8 cellular contexts compared by ENCODE assay signal in the genomic region with DNA sequence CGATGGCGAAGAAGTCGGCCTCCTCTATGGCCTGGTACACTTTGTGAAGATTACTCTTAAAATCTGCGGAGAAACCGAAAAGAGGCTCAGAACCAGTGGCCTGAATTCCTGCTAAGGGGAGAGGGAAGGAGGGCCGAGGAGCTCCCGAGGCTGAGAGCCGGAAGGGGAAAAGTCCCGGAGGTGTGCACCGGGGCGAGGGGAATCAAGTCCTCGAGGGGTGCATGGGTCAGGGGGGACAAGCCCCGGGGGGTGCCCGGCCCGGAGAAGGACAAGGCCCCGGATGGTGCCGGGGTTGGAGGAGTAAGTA. TPM values are rescaled to one million over a fixed set of nuclear protein-coding genes. Genes with fewer than 3 reads are reported as not detected.
DNase-seq lines count a peak whose midpoint lies in the region; ATAC-seq, FAIRE-seq and TF ChIP-seq lines count a peak whose summit lies in the region.

No MANE protein-coding gene starts in this region.

- H3K4me3 ChIP-seq in ascending aorta (peak overlapping the region; percentile 77 to 83), HepG2 (replicated peaks in 1 of 3; ENCODE audit: insufficient read depth in 1 of 3, low read depth in 2 of 3, low read length in 3 of 3) (peak overlapping the region; percentile 85 to 99 (median 94)), tibial artery (peak overlapping the region; percentile 79 to 89)

- intact Hi-C loops in activated CD4-positive, alpha-beta T cell treated with anti-CD3 and anti-CD28 coated beads for 36 hours (cut with DNase I, micrococcal nuclease), result no loop called here
- intact Hi-C loops in ascending aorta (cut with DNase I) (no loop called here), HepG2 (cut with micrococcal nuclease; ENCODE audit: unreplicated experiment) (no loop called here), tibial artery (cut with DNase I; ENCODE audit: low total_unique reads) (loop anchor here (10.0 kb wide), 1 partner anchor 325 kb away; no protein-coding TSS in a partner anchor)

- H3K27ac ChIP-seq in ascending aorta, result peak overlapping the region; percentile 88 to 94
- peak overlapping the region; percentile 77 for H3K27ac ChIP-seq in HepG2 (ENCODE audit: extremely low read length, insufficient read depth, low read length)
- peak overlapping the region; percentile 88 to 90 for H3K27ac ChIP-seq in tibial artery

- H3K27me3 ChIP-seq in ascending aorta (no peaks in the 10 kb centered on the region), HepG2 (ENCODE audit: control insufficient read depth in 1 of 2, insufficient read depth in 2 of 2, low read length in 2 of 2) (no peaks in the 10 kb centered on the region; a peak in 1 of 5 replicates), tibial artery (no peaks in the 10 kb centered on the region)

- H3K4me2 ChIP-seq in HepG2 (ENCODE audit: low read depth, low read length), result peak overlapping the region; percentile 80

- 1% methylated on average over 17 of the region's 17 CpGs for WGBS in HepG2 (ENCODE audit: low lambda C conversion rate)

- TF ChIP-seq CTCF in ascending aorta (IDR thresholded peaks at IDR 0.05) (no peak), HepG2 (CRISPR knock-in tag; IDR thresholded peaks at IDR 0.05) (no peak), tibial artery (IDR thresholded peaks at IDR 0.05) (no peak)

- peaks cover 27% of the 10 kb centered on the region for H3K36me3 Mint-ChIP-seq in activated CD4-positive, alpha-beta T cell treated with anti-CD3 and anti-CD28 coated beads for 36 hours (ENCODE audit: low read depth)

- H3K4me1 ChIP-seq in ascending aorta (peaks cover 7 to 13% of the 10 kb centered on the region in 2 donors), HepG2 (ENCODE audit: insufficient read depth, low read length) (peaks cover 51% of the 10 kb centered on the region), tibial artery (peaks cover 0 to 41% (median 22%) of the 10 kb centered on the region in 4 donors)

- peaks cover 0 to 35% of the 10 kb centered on the region in 2 donors for H3K36me3 ChIP-seq in ascending aorta
- peaks cover 10 to 31% of the 10 kb centered on the region in 2 experiments for H3K36me3 ChIP-seq in HepG2 (replicated peaks in 1 of 2; ENCODE audit: control insufficient read depth in 1 of 2, insufficient read depth in 2 of 2, low read length in 2 of 2)
- peaks cover 27 to 34% (median 28%) of the 10 kb centered on the region in 3 donors for H3K36me3 ChIP-seq in tibial artery

- DNase-seq in activated CD4-positive, alpha-beta T cell treated with anti-CD3 and anti-CD28 coated beads for 36 hours, result no peak
- DNase-seq in activated CD4-positive, alpha-beta T cell treated with anti-CD3 and anti-CD28 coated beads, Interleukin-2, amount 50 U/mL, for 48 hours, result no peak
- peak in 1 of 2 donors; percentile 66 for DNase-seq in ascending aorta (ENCODE audit: low spot score in 2 of 2)
- DNase-seq in HepG2 (ENCODE audit: low spot score), result no peak
- no peak for DNase-seq in tibial artery
- DNase-seq in NCI-H1092 (lab: John Stamatoyannopoulos, UW), result no peak

- CTCF ChIA-PET in activated CD4-positive, alpha-beta T cell treated with anti-CD3 and anti-CD28 coated beads for 36 hours (lab: Charles Lee), result no interaction called here
- CTCF ChIA-PET in HepG2 (lab: Yijun Ruan, JAX; ENCODE audit: low intra/inter-chr PET ratio, low total read pairs), result no interaction called here

- in situ Hi-C loops in HepG2 (cut with HindIII; ENCODE audit: extremely low pct_ligation_motif_present, low pct_unique_long_range_greater_than_20kb), result no loop called here

- peak overlapping the region; percentile 95 for H3K9ac ChIP-seq in HepG2 (ENCODE audit: insufficient read depth, low read depth, low read length)

- no peak for TF ChIP-seq EP300 in HepG2 (IDR thresholded peaks at IDR 0.05; ENCODE audit: low read depth in 2 of 2, low read length in 2 of 2)
- TF ChIP-seq EP300 in HepG2 (CRISPR knock-in tag; IDR thresholded peaks at IDR 0.05; ENCODE audit: borderline replicate concordance), result no peak

- no peak for ATAC-seq in activated CD4-positive, alpha-beta T cell treated with anti-CD3 and anti-CD28 coated beads for 36 hours
- ATAC-seq in HG03469 (IDR thresholded peaks at IDR 0.05; ENCODE audit: unreplicated experiment) (peak; percentile 4), HepG2 (peak; percentile 1), GM18868 (IDR thresholded peaks at IDR 0.05; ENCODE audit: unreplicated experiment) (no peak)

- H3K27me3 Mint-ChIP-seq in activated CD4-positive, alpha-beta T cell treated with anti-CD3 and anti-CD28 coated beads for 36 hours, result no peaks in the 10 kb centered on the region

- H3K4me1 Mint-ChIP-seq in activated CD4-positive, alpha-beta T cell treated with anti-CD3 and anti-CD28 coated beads for 36 hours, result peaks cover 33% of the 10 kb centered on the region

- H3K9me3 Mint-ChIP-seq in activated CD4-positive, alpha-beta T cell treated with anti-CD3 and anti-CD28 coated beads for 36 hours (ENCODE audit: low read depth), result no peaks in the 10 kb centered on the region

- peak overlapping the region; percentile 93 for H3K27ac Mint-ChIP-seq in activated CD4-positive, alpha-beta T cell treated with anti-CD3 and anti-CD28 coated beads for 36 hours

- H3K79me2 ChIP-seq in HepG2 (ENCODE audit: insufficient read depth, low read length), result peaks cover 36% of the 10 kb centered on the region

- FAIRE-seq in HepG2 (lab: Jason Lieb, UNC), result no peak

- no TSS peak for BruUV-seq in HepG2 (replicated peaks; lab: Mats Ljungman, UMichigan)

- peak overlapping the region; percentile 92 for H3K4me3 Mint-ChIP-seq in activated CD4-positive, alpha-beta T cell treated with anti-CD3 and anti-CD28 coated beads for 36 hours

- POLR2A ChIA-PET in activated CD4-positive, alpha-beta T cell treated with anti-CD3 and anti-CD28 coated beads for 36 hours (lab: Charles Lee), result no interaction called here
- POLR2A ChIA-PET in HepG2 (lab: Yijun Ruan, JAX), result interaction anchor here (0.7 to 1.5 kb wide), 12 partner anchors 9 to 710 kb away, joined by 3 to 5 read pairs (median 3); a partner anchor contains a TSS

- H2AFZ ChIP-seq in HepG2 (ENCODE audit: low read length), result no peak overlapping the region

- no peak for TF ChIP-seq POLR2A in HepG2 (IDR thresholded peaks at IDR 0.05; ENCODE audit: insufficient read depth in 1 of 2, low read depth in 2 of 2, low read length in 2 of 2)

- H3K9me3 ChIP-seq in ascending aorta, result no peaks in the 10 kb centered on the region
- no peaks in the 10 kb centered on the region for H3K9me3 ChIP-seq in HepG2 (ENCODE audit: low read length)
- no peaks in the 10 kb centered on the region for H3K9me3 ChIP-seq in tibial artery

- H4K20me1 ChIP-seq in HepG2 (ENCODE audit: insufficient read depth, low read length), result peaks cover 7% of the 10 kb centered on the region

- no peak for TF ChIP-seq RAD21 in HepG2 (CRISPR knock-in tag; IDR thresholded peaks at IDR 0.05)

RNA-seq across cellular contexts. Expression of a gene that starts 0.5 kb away (rescaled TPM):
- total RNA-seq in activated CD4-positive, alpha-beta T cell treated with anti-CD3 and anti-CD28 coated beads for 36 hours, result 10 to 100 TPM; 46.4 to 64.1 TPM
- total RNA-seq in ascending aorta (3.8 TPM), HepG2 (2016; rRNA removed; fragmentation: Illumina TruSeq; extraction: Trizol) (47.6 and 54.8 TPM in 2 replicates)
- total RNA-seq in HepG2 (2016; cell fraction: cytosol; rRNA removed; fragmentation: Illumina TruSeq; extraction: Trizol; ENCODE audit: low read depth), result 25.3 and 26.1 TPM in 2 replicates
- total RNA-seq in HepG2 (2016; cell fraction: insoluble cytoplasmic fraction; rRNA removed; fragmentation: Illumina TruSeq; extraction: Trizol), result 46.1 and 54.7 TPM in 2 replicates
- 22.1 and 23.9 TPM in 2 replicates for total RNA-seq in HepG2 (2016; cell fraction: membrane; rRNA removed; fragmentation: Illumina TruSeq; extraction: Trizol)
- 57.0 and 57.3 TPM in 2 replicates for total RNA-seq in HepG2 (2016; cell fraction: nucleus; rRNA removed; fragmentation: Illumina TruSeq; extraction: Trizol)
- 11.7 and 13.3 TPM in 2 replicates for polyA plus RNA-seq in HepG2 (2011; rRNA removed)
- 7.3 and 10.1 TPM in 2 replicates for polyA plus RNA-seq in HepG2 (2011; cell fraction: cytosol; rRNA removed)
- 21.8 and 27.8 TPM in 2 replicates for polyA plus RNA-seq in HepG2 (2011; cell fraction: nucleus; rRNA removed)
- 25.7 and 33.7 TPM in 2 replicates for polyA plus RNA-seq in HepG2 (2012)
- polyA plus RNA-seq in HepG2 (2016; cell fraction: cytosol; fragmentation: Illumina TruSeq; extraction: Trizol; ENCODE audit: low read depth), result 4.9 and 5.1 TPM in 2 replicates
- 52.1 and 52.5 TPM in 2 replicates for polyA plus RNA-seq in HepG2 (2016; cell fraction: insoluble cytoplasmic fraction; fragmentation: Illumina TruSeq; extraction: Trizol; ENCODE audit: low read depth)
- 10.4 and 12.2 TPM in 2 replicates for polyA plus RNA-seq in HepG2 (2016; cell fraction: membrane; fragmentation: Illumina TruSeq; extraction: Trizol; ENCODE audit: low read depth)
- polyA plus RNA-seq in HepG2 (2016; cell fraction: nucleus; fragmentation: Illumina TruSeq; extraction: Trizol; ENCODE audit: insufficient read depth, low read depth), result 43.6 and 48.8 TPM in 2 replicates
- 17.2 and 35.9 TPM in 2 replicates for polyA minus RNA-seq in HepG2 (2011; rRNA and poly(A)+ RNA removed; ENCODE audit: low replicate concordance)
- 18.8 and 27.2 TPM in 2 replicates for polyA minus RNA-seq in HepG2 (2011; cell fraction: cytosol; rRNA and poly(A)+ RNA removed)
- 66.4 and 70.1 TPM in 2 replicates for polyA minus RNA-seq in HepG2 (2011; cell fraction: nucleus; rRNA and poly(A)+ RNA removed)

RNA-seq across cellular contexts. Expression of a gene that starts 3.2 kb away (rescaled TPM):
- 10 to 100 TPM; 54.8 to 57.5 TPM for total RNA-seq in activated CD4-positive, alpha-beta T cell treated with anti-CD3 and anti-CD28 coated beads for 36 hours
- 28.0 TPM for total RNA-seq in ascending aorta
- total RNA-seq in HepG2 (2016; rRNA removed; fragmentation: Illumina TruSeq; extraction: Trizol), result 96.9 and 98.2 TPM in 2 replicates
- total RNA-seq in HepG2 (2016; cell fraction: cytosol; rRNA removed; fragmentation: Illumina TruSeq; extraction: Trizol; ENCODE audit: low read depth), result 35.9 and 40.9 TPM in 2 replicates
- total RNA-seq in HepG2 (2016; cell fraction: insoluble cytoplasmic fraction; rRNA removed; fragmentation: Illumina TruSeq; extraction: Trizol), result 88.6 and 96.1 TPM in 2 replicates
- total RNA-seq in HepG2 (2016; cell fraction: membrane; rRNA removed; fragmentation: Illumina TruSeq; extraction: Trizol), result 89.4 and 93.4 TPM in 2 replicates
- 68.6 and 78.4 TPM in 2 replicates for total RNA-seq in HepG2 (2016; cell fraction: nucleus; rRNA removed; fragmentation: Illumina TruSeq; extraction: Trizol)
- 91.6 and 120 TPM in 2 replicates for polyA plus RNA-seq in HepG2 (2011; rRNA removed)
- 104 and 117 TPM in 2 replicates for polyA plus RNA-seq in HepG2 (2011; cell fraction: cytosol; rRNA removed)
- polyA plus RNA-seq in HepG2 (2011; cell fraction: nucleus; rRNA removed), result 33.4 and 38.4 TPM in 2 replicates
- polyA plus RNA-seq in HepG2 (2012), result 101 and 126 TPM in 2 replicates
- polyA plus RNA-seq in HepG2 (2016; cell fraction: cytosol; fragmentation: Illumina TruSeq; extraction: Trizol; ENCODE audit: low read depth), result 37.6 and 38.7 TPM in 2 replicates
- polyA plus RNA-seq in HepG2 (2016; cell fraction: insoluble cytoplasmic fraction; fragmentation: Illumina TruSeq; extraction: Trizol; ENCODE audit: low read depth), result 100 and 109 TPM in 2 replicates
- polyA plus RNA-seq in HepG2 (2016; cell fraction: membrane; fragmentation: Illumina TruSeq; extraction: Trizol; ENCODE audit: low read depth), result 80.8 and 84.4 TPM in 2 replicates
- polyA plus RNA-seq in HepG2 (2016; cell fraction: nucleus; fragmentation: Illumina TruSeq; extraction: Trizol; ENCODE audit: insufficient read depth, low read depth), result 99.3 and 101 TPM in 2 replicates
- 84.9 and 154 TPM in 2 replicates for polyA minus RNA-seq in HepG2 (2011; rRNA and poly(A)+ RNA removed; ENCODE audit: low replicate concordance)
- 73.7 and 80.7 TPM in 2 replicates for polyA minus RNA-seq in HepG2 (2011; cell fraction: cytosol; rRNA and poly(A)+ RNA removed)
- 75.8 and 77.7 TPM in 2 replicates for polyA minus RNA-seq in HepG2 (2011; cell fraction: nucleus; rRNA and poly(A)+ RNA removed)

Comparison
In these comparisons a context has a peak if more than half of its experiments do, and no peak if none do; other contexts are left out.
1. ATAC-seq: peak in HG03469 (single experiment) and HepG2 (single experiment); none in activated CD4-positive, alpha-beta T cell treated with anti-CD3 and anti-CD28 coated beads for 36 hours (single experiment) and GM18868 (single experiment).
2. Peak in every context shown above with its lines, with median percentiles within 50 percentile points of each other: H3K27ac ChIP-seq and H3K4me3 ChIP-seq.